ENCODE assay signal across 11 cellular contexts in genomic region chr6:113461153-113461897, GRCh38.
DNase-seq lines count a peak whose midpoint lies in the region; TF ChIP-seq lines count a peak whose summit lies in the region.
"Had no signal": no experiment of that assay in that cellular context is flagged by ENCODE, and none has a peak within 500 bp of the region (broad histone marks: within the 10 kb centered on the region; RNA-seq: fewer than 3 reads in every experiment).

No MANE protein-coding gene starts in this region.

- H3K4me1 ChIP-seq in subcutaneous abdominal adipose tissue (ENCODE audit: control insufficient read depth in 5 of 5, insufficient read depth in 5 of 5, low read length in 5 of 5), result peaks cover 0 to 15% (median 5%) of the 10 kb centered on the region in 5 donors

- TF ChIP-seq POLR2A in erythroblast (IDR thresholded peaks at IDR 0.05; ENCODE audit: low read length), result no peak

- no peak overlapping the region for H3K9ac ChIP-seq in subcutaneous abdominal adipose tissue (ENCODE audit: low read length in 5 of 5)

- no peaks in the 10 kb centered on the region for H3K36me3 ChIP-seq in subcutaneous abdominal adipose tissue (ENCODE audit: control insufficient read depth in 5 of 5, insufficient read depth in 5 of 5, low read length in 5 of 5)
- H3K36me3 ChIP-seq: ovary had no signal

- H3K9me3 ChIP-seq in subcutaneous abdominal adipose tissue (ENCODE audit: control insufficient read depth in 5 of 5, low read length in 5 of 5), result no peaks in the 10 kb centered on the region
- H3K9me3 ChIP-seq: ovary had no signal

- H3K27me3 ChIP-seq in subcutaneous abdominal adipose tissue (ENCODE audit: control insufficient read depth in 5 of 5, insufficient read depth in 4 of 5, low read length in 5 of 5), result no peaks in the 10 kb centered on the region
- H3K27me3 ChIP-seq: ovary had no signal

- peak overlapping the region; percentile 27 for H3K27ac ChIP-seq in subcutaneous abdominal adipose tissue (ENCODE audit: low read depth, low read length)
- H3K27ac ChIP-seq: ovary had no signal

- H3K4me3 ChIP-seq in subcutaneous abdominal adipose tissue (ENCODE audit: low read depth in 1 of 5, low read length in 5 of 5), result no peak overlapping the region
- H3K4me3 ChIP-seq: ovary had no signal

- DNase-seq in NCI-H82 (lab: John Stamatoyannopoulos, UW) (peak; percentile 52), NCI-H82 treated with DMSO at 0.1 percent for 48 hours (lab: John Stamatoyannopoulos, UW; ENCODE audit: unreplicated experiment) (no peak), NCI-H69 (lab: John Stamatoyannopoulos, UW) (peak; percentile 6), erythroblast (lab: John Stamatoyannopoulos, UW) (peak; percentile 3), kidney glomerular epithelial cell (lab: John Stamatoyannopoulos, UW) (no peak)
- no peak for DNase-seq in effector CD4-positive, alpha-beta T cell
- DNase-seq in activated effector memory CD4-positive, alpha-beta T cell treated with Interleukin-2 at 50 U/mL for 16 hours, result no peak
- DNase-seq: activated naive CD8-positive, alpha-beta T cell treated with anti-CD3 and anti-CD28 coated beads, Interleukin-2, amount 50 U/mL, for 24 hours; ovary; T-cell had no signal

Comparison
In these comparisons a context has a peak if more than half of its experiments do, and no peak if none do; other contexts are left out.
1. DNase-seq: peak in NCI-H82 (single experiment), NCI-H69 (single experiment) and erythroblast (2 of 2); none in NCI-H82 treated with DMSO at 0.1 percent for 48 hours (single experiment), effector CD4-positive, alpha-beta T cell (single experiment), activated effector memory CD4-positive, alpha-beta T cell treated with Interleukin-2 at 50 U/mL for 16 hours (single experiment) and kidney glomerular epithelial cell (single experiment).